In genomic region chr3:151327571-151328198, GRCh38 we compare ENCODE assay signal across 1 cellular context.
TF ChIP-seq lines count a peak whose summit lies in the region.

No MANE protein-coding gene starts in this region.

TF ChIP-seq in endothelial cell of umbilical vein, 7 proteins besides CTCF, POLR2A, EP300 and RAD21:
- TF ChIP-seq EZH2 (IDR thresholded peaks at IDR 0.05; ENCODE audit: borderline replicate concordance, low read depth, low read length, severe bottlenecking): no peak
- TF ChIP-seq JUN (IDR thresholded peaks at IDR 0.05; ENCODE audit: borderline replicate concordance, insufficient read depth, insufficient read length, low read depth): no peak
- TF ChIP-seq POLR2AphosphoS5 (IDR thresholded peaks at IDR 0.05; ENCODE audit: insufficient read depth, low read depth, low read length): no peak
